Comparison of ENCODE assay signal across 16 cellular contexts in genomic region chr5:55914141-55914413, GRCh38.
A peak's percentile ranks its signal among the peaks of the same experiment; 100 is the strongest.
DNase-seq lines count a peak whose midpoint lies in the region; ATAC-seq, FAIRE-seq and TF ChIP-seq lines count a peak whose summit lies in the region.
"Had no signal": no experiment of that assay in that cellular context is flagged by ENCODE, and none has a peak within 500 bp of the region (broad histone marks: within the 10 kb centered on the region; RNA-seq: fewer than 3 reads in every experiment).

No MANE protein-coding gene starts in this region.

- H3K4me3 Mint-ChIP-seq in activated CD4-positive, alpha-beta memory T cell treated with anti-CD3 and anti-CD28 coated beads for 36 hours = no peak overlapping the region
- H3K4me3 Mint-ChIP-seq: activated B cell treated with CpG ODN at 0.5 μM for 24 hours; activated T-helper 17 cell treated with anti-CD3 and anti-CD28 coated beads, Interleukin-2, amount 50 U/mL, for 72 hours; natural killer cell had no signal

- H3K27ac Mint-ChIP-seq in activated CD4-positive, alpha-beta memory T cell treated with anti-CD3 and anti-CD28 coated beads for 36 hours = no peak overlapping the region
- H3K27ac Mint-ChIP-seq: activated B cell treated with CpG ODN at 0.5 μM for 24 hours; activated T-helper 17 cell treated with anti-CD3 and anti-CD28 coated beads, Interleukin-2, amount 50 U/mL, for 72 hours; natural killer cell had no signal

- TF ChIP-seq CTCF in OCI-LY3 (IDR thresholded peaks at IDR 0.05; ENCODE audit: low read depth, low read length) (no peak), tibial artery (IDR thresholded peaks at IDR 0.05) (no peak), D721Med (IDR thresholded peaks at IDR 0.05; ENCODE audit: insufficient read depth, missing control alignments) (no peak)

- H3K79me2 ChIP-seq in OCI-LY3 (ENCODE audit: low read length) = no peaks in the 10 kb centered on the region

- no peak for FAIRE-seq in D721Med (lab: Jason Lieb, UNC)

- H3K4me2 ChIP-seq in OCI-LY3 (ENCODE audit: low read length) = peak overlapping the region; percentile 51

- peaks cover 24% of the 10 kb centered on the region for H3K4me1 ChIP-seq in OCI-LY3 (ENCODE audit: low read length)
- peaks cover 0 to 17% (median 2%) of the 10 kb centered on the region in 4 donors for H3K4me1 ChIP-seq in tibial artery
- H3K4me1 ChIP-seq: BE2C, esophagus muscularis mucosa had no signal

- intact Hi-C loops in tibial artery (cut with DNase I; ENCODE audit: low total_unique reads) = no loop called here
- intact Hi-C loops in activated CD4-positive, alpha-beta memory T cell treated with anti-CD3 and anti-CD28 coated beads for 36 hours (cut with micrococcal nuclease) = no loop called here

- peak; percentile 94 for ATAC-seq in GM18511 (IDR thresholded peaks at IDR 0.05; ENCODE audit: unreplicated experiment)
- ATAC-seq in GM21447 (IDR thresholded peaks at IDR 0.05; ENCODE audit: unreplicated experiment) = peak; percentile 95
- ATAC-seq in HG03060 (IDR thresholded peaks at IDR 0.05; ENCODE audit: low read depth, unreplicated experiment) = peak; percentile 87
- ATAC-seq: activated T-helper 17 cell treated with anti-CD3 and anti-CD28 coated beads, Interleukin-2, amount 50 U/mL, for 72 hours; natural killer cell; Right ventricle myocardium inferior had no signal

- H3K9me3 Mint-ChIP-seq in activated CD4-positive, alpha-beta memory T cell treated with anti-CD3 and anti-CD28 coated beads for 36 hours = no peaks in the 10 kb centered on the region
- H3K9me3 Mint-ChIP-seq: activated B cell treated with CpG ODN at 0.5 μM for 24 hours; activated T-helper 17 cell treated with anti-CD3 and anti-CD28 coated beads, Interleukin-2, amount 50 U/mL, for 72 hours; natural killer cell had no signal

- CTCF ChIA-PET in activated CD4-positive, alpha-beta memory T cell treated with anti-CD3 and anti-CD28 coated beads for 36 hours (lab: Charles Lee) = interaction anchor here (0.9 kb wide), 1 partner anchor 22 kb away, joined by 3 read pairs; no protein-coding TSS in a partner anchor

- POLR2A ChIA-PET in activated CD4-positive, alpha-beta memory T cell treated with anti-CD3 and anti-CD28 coated beads for 36 hours (lab: Charles Lee) = interaction anchor here (0.9 kb wide), 1 partner anchor 9 kb away, joined by 3 read pairs; no protein-coding TSS in a partner anchor

- H2AFZ ChIP-seq in OCI-LY3 (ENCODE audit: low read depth, low read length) = no peak overlapping the region

- no peaks in the 10 kb centered on the region for H3K9me3 ChIP-seq in OCI-LY3 (ENCODE audit: insufficient read depth, low read length)
- no peaks in the 10 kb centered on the region for H3K9me3 ChIP-seq in tibial artery
- H3K9me3 ChIP-seq: BE2C, esophagus muscularis mucosa had no signal

- H3K4me1 Mint-ChIP-seq in activated CD4-positive, alpha-beta memory T cell treated with anti-CD3 and anti-CD28 coated beads for 36 hours (ENCODE audit: low read depth) = peaks cover 7% of the 10 kb centered on the region
- H3K4me1 Mint-ChIP-seq: activated B cell treated with CpG ODN at 0.5 μM for 24 hours, natural killer cell had no signal

- no peak overlapping the region for H3K4me3 ChIP-seq in OCI-LY3 (ENCODE audit: low read length)
- no peak overlapping the region for H3K4me3 ChIP-seq in tibial artery
- H3K4me3 ChIP-seq: cardiac muscle cell, esophagus muscularis mucosa had no signal

- H3K9ac ChIP-seq in OCI-LY3 (ENCODE audit: low read length) = no peak overlapping the region

- H3K27me3 ChIP-seq in OCI-LY3 (ENCODE audit: low read depth, low read length) (no peaks in the 10 kb centered on the region), tibial artery (no peaks in the 10 kb centered on the region)
- H3K27me3 ChIP-seq: BE2C, cardiac muscle cell, esophagus muscularis mucosa had no signal

- DNase-seq in tibial artery (no peak), D721Med (ENCODE audit: insufficient read length, low spot score) (no peak)
- no peak for DNase-seq in activated CD4-positive, alpha-beta memory T cell treated with anti-CD3 and anti-CD28 coated beads for 36 hours
- no peak for DNase-seq in effector CD8-positive, alpha-beta T cell (lab: John Stamatoyannopoulos, UW)
- DNase-seq: activated B cell treated with CpG ODN at 0.5 μM for 24 hours, BE2C, natural killer cell, NCI-H226 had no signal

- H3K36me3 Mint-ChIP-seq in activated CD4-positive, alpha-beta memory T cell treated with anti-CD3 and anti-CD28 coated beads for 36 hours = no peaks in the 10 kb centered on the region
- H3K36me3 Mint-ChIP-seq: natural killer cell had no signal

- H3K36me3 ChIP-seq in OCI-LY3 (replicated peaks; ENCODE audit: low read depth, low read length) (no peaks in the 10 kb centered on the region), tibial artery (no peaks in the 10 kb centered on the region)
- H3K36me3 ChIP-seq: BE2C, cardiac muscle cell, esophagus muscularis mucosa had no signal

- no peaks in the 10 kb centered on the region for H4K20me1 ChIP-seq in OCI-LY3 (ENCODE audit: insufficient read depth, low read length)

- H3K27ac ChIP-seq in OCI-LY3 (ENCODE audit: low read length) (no peak overlapping the region), tibial artery (no peak overlapping the region)
- H3K27ac ChIP-seq: cardiac muscle cell, esophagus muscularis mucosa had no signal

- H3K27me3 Mint-ChIP-seq in activated CD4-positive, alpha-beta memory T cell treated with anti-CD3 and anti-CD28 coated beads for 36 hours = no peaks in the 10 kb centered on the region
- H3K27me3 Mint-ChIP-seq: activated B cell treated with CpG ODN at 0.5 μM for 24 hours; activated T-helper 17 cell treated with anti-CD3 and anti-CD28 coated beads, Interleukin-2, amount 50 U/mL, for 72 hours had no signal
